In the genomic region with DNA sequence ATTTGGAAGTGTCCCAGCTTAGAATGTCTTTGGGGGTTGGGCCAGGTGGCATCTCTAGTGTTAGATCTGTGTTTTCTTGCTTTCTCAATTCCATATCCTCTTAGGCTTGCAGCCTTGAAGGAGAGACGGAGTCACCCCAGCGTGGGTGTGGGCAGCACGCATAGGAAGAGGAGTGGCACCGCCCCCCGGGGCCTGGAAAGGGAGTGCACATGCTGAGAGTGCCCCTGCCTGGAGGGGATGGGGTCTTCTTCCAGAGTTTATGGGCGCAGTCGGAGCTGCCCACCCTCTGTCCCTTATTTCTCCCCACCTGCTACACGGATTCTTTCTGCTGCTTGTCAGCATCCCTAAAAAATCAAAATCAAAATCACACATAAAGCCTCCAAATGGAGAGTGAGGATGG, we compare ENCODE assay signal across 29 cellular contexts.
"Had no signal": no experiment of that assay in that cellular context is flagged by ENCODE, and none has a peak within 500 bp of the region (broad histone marks: within the 10 kb centered on the region; RNA-seq: fewer than 3 reads in every experiment).

No MANE protein-coding gene starts in this region.

- H3K36me3 ChIP-seq: brain microvascular endothelial cell, MG63, SJSA1 had no signal

- H3K27ac ChIP-seq: brain microvascular endothelial cell, SJSA1 had no signal

- H3K4me2 ChIP-seq: SK-N-SH had no signal

- H3K27me3 ChIP-seq: brain microvascular endothelial cell, MG63, SJSA1 had no signal

- ATAC-seq: activated CD8-positive, alpha-beta T cell treated with anti-CD3 and anti-CD28 coated beads for 36 hours; activated T-cell treated with anti-CD3 and anti-CD28 coated beads, Interleukin-2, amount 50 U/mL, for 72 hours; activated T-helper 17 cell treated with anti-CD3 and anti-CD28 coated beads, Interleukin-2, amount 50 U/mL, for 72 hours; Panc1 had no signal

- FAIRE-seq: TTC549 had no signal

- H3K4me3 ChIP-seq: MG63, SJSA1 had no signal

- DNase-seq: activated CD4-positive, alpha-beta T cell treated with anti-CD3 and anti-CD28 coated beads, Interleukin-2, amount 10 ng/mL, durations not matched to agents 24 days and 14 days; activated CD4-positive, alpha-beta T cell treated with anti-CD3 and anti-CD28 coated beads, Interleukin-2, amount 50 U/mL, for 4 hours; activated CD8-positive, alpha-beta T cell treated with anti-CD3 and anti-CD28 coated beads for 36 hours; activated effector memory CD4-positive, alpha-beta T cell treated with anti-CD3 and anti-CD28 coated beads, Interleukin-2, amount 50 U/mL, for 16 hours; activated naive CD4-positive, alpha-beta T cell; activated naive CD4-positive, alpha-beta T cell treated with anti-CD3 and anti-CD28 coated beads, Interleukin-2, amount 50 U/mL, for 16 hours; activated naive CD8-positive, alpha-beta T cell treated with anti-CD3 and anti-CD28 coated beads for 36 hours; activated T-cell treated with anti-CD3 and anti-CD28 coated beads, Interleukin-2, amount 50 U/mL, for 1 hour; activated T-cell treated with anti-CD3 and anti-CD28 coated beads, Interleukin-2, amount 50 U/mL, for 72 hours; amniotic stem cell; aorta; brain microvascular endothelial cell; central memory CD4-positive, alpha-beta T cell; Kasumi-1; KBM-7; MG63; NCI-H1105; NCI-H1436; NCI-H1694; NCI-H1930; NCI-H2081 treated with DMSO at 0.1 percent for 48 hours; NCI-H345; NCI-H524 treated with DMSO at 0.1 percent for 48 hours; SHP77 treated with DMSO at 0.1 percent for 48 hours; SK-N-SH had no signal

- H3K4me1 ChIP-seq: SJSA1 had no signal

- H3K9me2 ChIP-seq: SK-N-SH had no signal

- H3K9ac ChIP-seq: SK-N-SH had no signal

- H3K9me3 ChIP-seq: MG63, SJSA1, SK-N-SH had no signal
